In the genomic region with DNA sequence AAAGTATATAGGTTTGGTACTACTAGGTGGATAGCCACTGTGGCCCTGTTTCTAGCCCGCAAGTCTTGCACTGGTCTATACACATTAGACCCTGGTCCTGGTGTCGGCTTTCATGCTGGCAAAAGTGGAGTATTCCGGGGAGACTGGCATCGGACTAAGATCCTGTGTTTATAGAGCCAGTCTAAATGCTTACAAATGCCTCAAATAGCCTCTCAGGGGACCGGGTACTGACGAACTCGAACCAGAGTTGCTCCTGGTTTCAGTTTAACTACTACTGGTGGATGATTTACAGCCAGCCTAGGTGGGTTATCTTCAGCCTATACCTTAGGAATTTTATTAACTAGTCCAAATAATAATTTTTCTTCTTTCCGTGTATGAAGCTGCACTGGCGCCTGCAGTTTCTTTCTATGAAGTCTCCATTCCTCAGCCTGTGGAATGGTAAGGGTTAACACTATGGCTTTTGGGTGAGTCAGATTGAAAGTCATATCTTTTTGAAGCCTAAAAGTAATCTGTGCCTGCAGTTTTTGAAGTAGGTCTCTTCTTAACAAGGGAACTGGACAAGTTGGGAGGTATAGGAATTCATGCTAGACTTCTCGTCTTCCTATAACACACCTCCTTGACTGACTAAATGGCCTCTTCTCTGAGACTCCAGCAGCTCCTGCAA, we compare ENCODE assay signal across 1 cellular context.
TF ChIP-seq lines count a peak whose summit lies in the region.

No MANE protein-coding gene starts in this region.

TF ChIP-seq in IMR-90, 13 proteins besides CTCF, POLR2A, EP300 and RAD21:
- TF ChIP-seq BHLHE40 (IDR thresholded peaks at IDR 0.05; ENCODE audit: low read depth, low read length) (no peak), RFX5 (IDR thresholded peaks at IDR 0.05; ENCODE audit: low read depth, low read length) (no peak), SMC3 (IDR thresholded peaks at IDR 0.05; ENCODE audit: low read depth, low read length) (no peak), CEBPB (IDR thresholded peaks at IDR 0.05; ENCODE audit: low read depth, low read length) (no peak), FOS (IDR thresholded peaks at IDR 0.05; ENCODE audit: low read depth, low read length) (no peak), RCOR1 (IDR thresholded peaks at IDR 0.05; ENCODE audit: insufficient replicate concordance, low read length) (no peak), MXI1 (IDR thresholded peaks at IDR 0.05; ENCODE audit: borderline replicate concordance, low read depth, low read length) (no peak), NFE2L2 (IDR thresholded peaks at IDR 0.05; ENCODE audit: low read depth, low read length) (no peak), MAZ (IDR thresholded peaks at IDR 0.05; ENCODE audit: borderline replicate concordance, low read depth, low read length) (no peak), CHD1 (IDR thresholded peaks at IDR 0.05; ENCODE audit: low read depth, low read length) (no peak), MAFK (IDR thresholded peaks at IDR 0.05; ENCODE audit: low read depth, low read length) (no peak)
- TF ChIP-seq, protein P1, sequence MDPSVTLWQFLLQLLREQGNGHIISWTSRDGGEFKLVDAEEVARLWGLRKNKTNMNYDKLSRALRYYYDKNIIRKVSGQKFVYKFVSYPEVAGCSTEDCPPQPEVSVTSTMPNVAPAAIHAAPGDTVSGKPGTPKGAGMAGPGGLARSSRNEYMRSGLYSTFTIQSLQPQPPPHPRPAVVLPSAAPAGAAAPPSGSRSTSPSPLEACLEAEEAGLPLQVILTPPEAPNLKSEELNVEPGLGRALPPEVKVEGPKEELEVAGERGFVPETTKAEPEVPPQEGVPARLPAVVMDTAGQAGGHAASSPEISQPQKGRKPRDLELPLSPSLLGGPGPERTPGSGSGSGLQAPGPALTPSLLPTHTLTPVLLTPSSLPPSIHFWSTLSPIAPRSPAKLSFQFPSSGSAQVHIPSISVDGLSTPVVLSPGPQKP (IDR thresholded peaks at IDR 0.05; ENCODE audit: borderline replicate concordance, low read depth, low read length), result no peak
- TF ChIP-seq, protein P2, sequence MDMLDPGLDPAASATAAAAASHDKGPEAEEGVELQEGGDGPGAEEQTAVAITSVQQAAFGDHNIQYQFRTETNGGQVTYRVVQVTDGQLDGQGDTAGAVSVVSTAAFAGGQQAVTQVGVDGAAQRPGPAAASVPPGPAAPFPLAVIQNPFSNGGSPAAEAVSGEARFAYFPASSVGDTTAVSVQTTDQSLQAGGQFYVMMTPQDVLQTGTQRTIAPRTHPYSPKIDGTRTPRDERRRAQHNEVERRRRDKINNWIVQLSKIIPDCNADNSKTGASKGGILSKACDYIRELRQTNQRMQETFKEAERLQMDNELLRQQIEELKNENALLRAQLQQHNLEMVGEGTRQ (IDR thresholded peaks at IDR 0.05; ENCODE audit: low read depth, low read length), result no peak
